ENCODE assay signal across 17 cellular contexts in genomic region chr11:35153280-35153679, GRCh38. TPM values are rescaled to one million over a fixed set of nuclear protein-coding genes. Genes with fewer than 3 reads are reported as not detected.
DNase-seq lines count a peak whose midpoint lies in the region; ATAC-seq and TF ChIP-seq lines count a peak whose summit lies in the region.
"Had no signal": no experiment of that assay in that cellular context is flagged by ENCODE, and none has a peak within 500 bp of the region (broad histone marks: within the 10 kb centered on the region; RNA-seq: fewer than 3 reads in every experiment).

No MANE protein-coding gene starts in this region.

- H3K4me3 ChIP-seq in ascending aorta = no peak overlapping the region
- H3K4me3 ChIP-seq: Peyer's patch had no signal

- H3K36me3 ChIP-seq in ascending aorta = peaks cover 0 to 3% of the 10 kb centered on the region in 2 donors
- H3K36me3 ChIP-seq: Peyer's patch had no signal

- H3K36me3 Mint-ChIP-seq in activated T-cell treated with anti-CD3 and anti-CD28 coated beads, Interleukin-2, amount 50 U/mL, for 72 hours (ENCODE audit: insufficient read depth in 2 of 2) = peaks cover 16 to 28% of the 10 kb centered on the region in 2 donors
- H3K36me3 Mint-ChIP-seq in central memory CD8-positive, alpha-beta T cell (ENCODE audit: insufficient read depth) = peaks cover 72% of the 10 kb centered on the region
- peaks cover 87% of the 10 kb centered on the region for H3K36me3 Mint-ChIP-seq in stimulated activated naive CD8-positive, alpha-beta T cell treated with anti-CD3 and anti-CD28 coated beads, Interleukin-15, Interleukin-2, amounts not matched to agents 100 ng/mL and 50 ng/mL, for 24 hours (ENCODE audit: low read depth)
- H3K36me3 Mint-ChIP-seq: mesothelial cell of epicardium, type B pancreatic cell had no signal

- peak; percentile 75 to 78 for ATAC-seq in activated T-cell treated with anti-CD3 and anti-CD28 coated beads, Interleukin-2, amount 50 U/mL, for 72 hours (replicated peaks in 1 of 2)
- no peak for ATAC-seq in central memory CD8-positive, alpha-beta T cell (replicated peaks; ENCODE audit: extremely low read depth, poor library complexity, severe bottlenecking)
- ATAC-seq: foreskin keratinocyte, SK-N-SH treated with all-trans-retinoic acid at 6 μM for 48 hours had no signal

- TF ChIP-seq CTCF in ascending aorta (IDR thresholded peaks at IDR 0.05) = no peak

- peak overlapping the region in 1 of 2 donors; percentile 56 for H3K27ac ChIP-seq in ascending aorta
- H3K27ac ChIP-seq: foreskin keratinocyte had no signal

- peak overlapping the region; percentile 36 to 77 for H3K4me3 Mint-ChIP-seq in activated T-cell treated with anti-CD3 and anti-CD28 coated beads, Interleukin-2, amount 50 U/mL, for 72 hours
- peak overlapping the region; percentile 40 for H3K4me3 Mint-ChIP-seq in central memory CD8-positive, alpha-beta T cell
- peak overlapping the region; percentile 47 for H3K4me3 Mint-ChIP-seq in stimulated activated naive CD8-positive, alpha-beta T cell treated with anti-CD3 and anti-CD28 coated beads, Interleukin-15, Interleukin-2, amounts not matched to agents 100 ng/mL and 50 ng/mL, for 24 hours
- H3K4me3 Mint-ChIP-seq: mesothelial cell of epicardium, type B pancreatic cell had no signal

- H3K27me3 Mint-ChIP-seq in activated T-cell treated with anti-CD3 and anti-CD28 coated beads, Interleukin-2, amount 50 U/mL, for 72 hours (ENCODE audit: low read depth) = no peaks in the 10 kb centered on the region
- no peaks in the 10 kb centered on the region for H3K27me3 Mint-ChIP-seq in central memory CD8-positive, alpha-beta T cell
- H3K27me3 Mint-ChIP-seq in stimulated activated naive CD8-positive, alpha-beta T cell treated with anti-CD3 and anti-CD28 coated beads, Interleukin-15, Interleukin-2, amounts not matched to agents 100 ng/mL and 50 ng/mL, for 24 hours = no peaks in the 10 kb centered on the region

- H3K4me1 Mint-ChIP-seq in activated T-cell treated with anti-CD3 and anti-CD28 coated beads, Interleukin-2, amount 50 U/mL, for 72 hours (ENCODE audit: low read depth) = peaks cover 93% of the 10 kb centered on the region
- peaks cover 99% of the 10 kb centered on the region for H3K4me1 Mint-ChIP-seq in central memory CD8-positive, alpha-beta T cell
- peaks cover 100% of the 10 kb centered on the region for H3K4me1 Mint-ChIP-seq in stimulated activated naive CD8-positive, alpha-beta T cell treated with anti-CD3 and anti-CD28 coated beads, Interleukin-15, Interleukin-2, amounts not matched to agents 100 ng/mL and 50 ng/mL, for 24 hours (ENCODE audit: low read depth)
- H3K4me1 Mint-ChIP-seq: mesothelial cell of epicardium had no signal

- no peaks in the 10 kb centered on the region for H3K27me3 ChIP-seq in ascending aorta
- H3K27me3 ChIP-seq: foreskin keratinocyte, Peyer's patch had no signal

- peaks cover 0 to 40% of the 10 kb centered on the region in 2 donors for H3K4me1 ChIP-seq in ascending aorta

- peaks cover 0 to 4% of the 10 kb centered on the region in 2 donors for H3K9me3 Mint-ChIP-seq in activated T-cell treated with anti-CD3 and anti-CD28 coated beads, Interleukin-2, amount 50 U/mL, for 72 hours
- H3K9me3 Mint-ChIP-seq in central memory CD8-positive, alpha-beta T cell = no peaks in the 10 kb centered on the region
- no peaks in the 10 kb centered on the region for H3K9me3 Mint-ChIP-seq in stimulated activated naive CD8-positive, alpha-beta T cell treated with anti-CD3 and anti-CD28 coated beads, Interleukin-15, Interleukin-2, amounts not matched to agents 100 ng/mL and 50 ng/mL, for 24 hours
- H3K9me3 Mint-ChIP-seq: mesothelial cell of epicardium had no signal

- peak overlapping the region; percentile 78 for H3K27ac Mint-ChIP-seq in activated T-cell treated with anti-CD3 and anti-CD28 coated beads, Interleukin-2, amount 50 U/mL, for 72 hours
- H3K27ac Mint-ChIP-seq in central memory CD8-positive, alpha-beta T cell (ENCODE audit: low read depth) = peak overlapping the region; percentile 68
- H3K27ac Mint-ChIP-seq in stimulated activated naive CD8-positive, alpha-beta T cell treated with anti-CD3 and anti-CD28 coated beads, Interleukin-15, Interleukin-2, amounts not matched to agents 100 ng/mL and 50 ng/mL, for 24 hours = peak overlapping the region; percentile 90
- H3K27ac Mint-ChIP-seq: mesothelial cell of epicardium, type B pancreatic cell had no signal

- H3K9me3 ChIP-seq in ascending aorta = no peaks in the 10 kb centered on the region
- H3K9me3 ChIP-seq: Peyer's patch had no signal

- no peak for DNase-seq in activated T-cell treated with anti-CD3 and anti-CD28 coated beads, Interleukin-2, amount 50 U/mL, for 72 hours
- DNase-seq in activated T-cell treated with anti-CD3 and anti-CD28 coated beads for 4 hours (no peak), M059J (ENCODE audit: low read depth) (peak; percentile 24), cortex of kidney (lab: John Stamatoyannopoulos, UW) (no peak), kidney tubule cell (ENCODE audit: low spot score) (no peak), ascending aorta (ENCODE audit: low spot score in 2 of 2) (no peak)
- DNase-seq in central memory CD8-positive, alpha-beta T cell (ENCODE audit: low spot score in 2 of 2) = no peak
- DNase-seq: activated gamma-delta T cell, foreskin keratinocyte, kidney glomerular epithelial cell, NCI-H1694 treated with DMSO at 0.1 percent for 48 hours, NCI-H2227 treated with DMSO at 0.1 percent for 48 hours, Peyer's patch had no signal

- intact Hi-C loops in ascending aorta (cut with DNase I) = no loop called here

RNA-seq across cellular contexts. Expression of gene CD44, which starts 14.3 kb away (rescaled TPM):
- total RNA-seq in activated T-cell treated with anti-CD3 and anti-CD28 coated beads, Interleukin-2, amount 50 U/mL, for 72 hours = 100 to 1,000 TPM; 385 to 504 TPM
- total RNA-seq in M059J (2014; rRNA removed; shearing (Covaris generic)) = 405 and 667 TPM in 2 replicates
- total RNA-seq in ascending aorta = 188 TPM
